Comparison of ENCODE assay signal across 8 cellular contexts in genomic region chr10:112374724-112375541, GRCh38. TPM values are rescaled to one million over a fixed set of nuclear protein-coding genes. Genes with fewer than 3 reads are reported as not detected.
A peak's percentile ranks its signal among the peaks of the same experiment; 100 is the strongest.
DNase-seq lines count a peak whose midpoint lies in the region; ATAC-seq and TF ChIP-seq lines count a peak whose summit lies in the region.

No MANE protein-coding gene starts in this region.

- ATAC-seq in GM18502 (IDR thresholded peaks at IDR 0.05; ENCODE audit: poor library complexity, unreplicated experiment): peak; percentile 49
- ATAC-seq in GM23338: peak; percentile 62
- peak in 1 of 2 donors; percentile 37 for ATAC-seq in natural killer cell treated with Interleukin-12 subunit alpha and Interleukin-12 subunit beta and Interleukin-15 and Interleukin-18, amount 100 ng/mL, for 72 hours
- no peak for ATAC-seq in HG02973 (IDR thresholded peaks at IDR 0.05; ENCODE audit: unreplicated experiment)

- H3K36me3 ChIP-seq in GM23338 (ENCODE audit: insufficient read depth): no peaks in the 10 kb centered on the region

- H3K4me3 ChIP-seq in GM23338: no peak overlapping the region

- H3K36me3 Mint-ChIP-seq in GM23338 (ENCODE audit: low read depth): peaks cover 3% of the 10 kb centered on the region; the same call in 1 of the 3 replicates
- H3K36me3 Mint-ChIP-seq in natural killer cell treated with Interleukin-12 subunit alpha and Interleukin-12 subunit beta and Interleukin-15 and Interleukin-18, amount 100 ng/mL, for 72 hours: peaks cover 18% of the 10 kb centered on the region

- H3K27me3 ChIP-seq in GM23338 (ENCODE audit: insufficient read depth): no peaks in the 10 kb centered on the region

- no peak overlapping the region for H3K4me2 ChIP-seq in GM23338

- no peak for TF ChIP-seq CTCF in GM23338 (conservative IDR thresholded peaks at IDR 0.05; ENCODE audit: low read depth in 2 of 2)

- no peaks in the 10 kb centered on the region for H3K4me1 ChIP-seq in GM23338 (ENCODE audit: insufficient read depth)

- 0 out of 2 replicates have a peak overlapping the region, but pooled peaks have one; percentile 20 for H3K27ac Mint-ChIP-seq in GM23338
- H3K27ac Mint-ChIP-seq in natural killer cell treated with Interleukin-12 subunit alpha and Interleukin-12 subunit beta and Interleukin-15 and Interleukin-18, amount 100 ng/mL, for 72 hours: peak overlapping the region; percentile 99 to 100

- H3F3A ChIP-seq in GM23338 (replicated peaks; ENCODE audit: low read depth): no peaks in the 10 kb centered on the region

- H3K4me1 Mint-ChIP-seq in GM23338: peaks cover 9% of the 10 kb centered on the region
- H3K4me1 Mint-ChIP-seq in natural killer cell treated with Interleukin-12 subunit alpha and Interleukin-12 subunit beta and Interleukin-15 and Interleukin-18, amount 100 ng/mL, for 72 hours (ENCODE audit: low read depth in 2 of 2): peaks cover 48 to 52% of the 10 kb centered on the region in 2 donors

- H2AFZ ChIP-seq in GM23338: peak overlapping the region; percentile 83

- H3K9me2 ChIP-seq in GM23338 (ENCODE audit: insufficient read depth): no peaks in the 10 kb centered on the region

- H3K9me3 Mint-ChIP-seq in GM23338: peaks cover 14% of the 10 kb centered on the region
- H3K9me3 Mint-ChIP-seq in natural killer cell treated with Interleukin-12 subunit alpha and Interleukin-12 subunit beta and Interleukin-15 and Interleukin-18, amount 100 ng/mL, for 72 hours: peaks cover 2% of the 10 kb centered on the region

- H3K27me3 Mint-ChIP-seq in GM23338 (ENCODE audit: insufficient read depth, low read depth, poor library complexity): peaks cover 1% of the 10 kb centered on the region
- H3K27me3 Mint-ChIP-seq in natural killer cell treated with Interleukin-12 subunit alpha and Interleukin-12 subunit beta and Interleukin-15 and Interleukin-18, amount 100 ng/mL, for 72 hours: no peaks in the 10 kb centered on the region

- H3K79me2 ChIP-seq in GM23338 (replicated peaks; ENCODE audit: insufficient read depth): no peaks in the 10 kb centered on the region

- H4K20me1 ChIP-seq in GM23338 (replicated peaks; ENCODE audit: insufficient read depth): no peaks in the 10 kb centered on the region

- H3K27ac ChIP-seq in GM23338 (ENCODE audit: low read depth) (no peak overlapping the region), caudate nucleus (ENCODE audit: low read depth, low read length) (peak overlapping the region; percentile 80)

- no peak for DNase-seq in GM23338 (ENCODE audit: low spot score)
- peak; percentile 42 for DNase-seq in NOMO-1 treated with DMSO at 0.1 percent for 48 hours (lab: John Stamatoyannopoulos, UW; ENCODE audit: unreplicated experiment)
- DNase-seq in caudate nucleus (lab: John Stamatoyannopoulos, UW): no peak
- DNase-seq in natural killer cell treated with Interleukin-12 subunit alpha and Interleukin-12 subunit beta and Interleukin-15 and Interleukin-18, amount 100 ng/mL, for 72 hours (ENCODE audit: low spot score): no peak
- DNase-seq in NCI-H510A treated with DMSO at 0.1 percent for 48 hours (lab: John Stamatoyannopoulos, UW): no peak
- DNase-seq in T1000 (lab: John Stamatoyannopoulos, UW): no peak

- no peak overlapping the region for H3K4me3 Mint-ChIP-seq in GM23338
- peak overlapping the region; percentile 97 for H3K4me3 Mint-ChIP-seq in natural killer cell treated with Interleukin-12 subunit alpha and Interleukin-12 subunit beta and Interleukin-15 and Interleukin-18, amount 100 ng/mL, for 72 hours

TF ChIP-seq in GM23338, 12 proteins besides CTCF, POLR2A, EP300 and RAD21 (continues in another document):
- TF ChIP-seq EZH2phosphoT487 (IDR thresholded peaks at IDR 0.05; ENCODE audit: unreplicated experiment) (no peak), CREB1 (CRISPR knock-in tag; IDR thresholded peaks at IDR 0.05; ENCODE audit: low read depth) (no peak), ZNF114 (CRISPR knock-in tag; IDR thresholded peaks at IDR 0.05) (no peak), NANOG (IDR thresholded peaks at IDR 0.05; ENCODE audit: borderline replicate concordance) (no peak), POLR2AphosphoS5 (IDR thresholded peaks at IDR 0.05; ENCODE audit: low read depth) (no peak), JUNB (IDR thresholded peaks at IDR 0.05; ENCODE audit: unreplicated experiment) (no peak), STAT1 (IDR thresholded peaks at IDR 0.05; ENCODE audit: unreplicated experiment) (no peak), EZH2 (IDR thresholded peaks at IDR 0.05; ENCODE audit: low read depth, unreplicated experiment) (no peak), ZNF331 (CRISPR knock-in tag; IDR thresholded peaks at IDR 0.05; ENCODE audit: low read depth) (no peak)
- TF ChIP-seq, protein P1, sequence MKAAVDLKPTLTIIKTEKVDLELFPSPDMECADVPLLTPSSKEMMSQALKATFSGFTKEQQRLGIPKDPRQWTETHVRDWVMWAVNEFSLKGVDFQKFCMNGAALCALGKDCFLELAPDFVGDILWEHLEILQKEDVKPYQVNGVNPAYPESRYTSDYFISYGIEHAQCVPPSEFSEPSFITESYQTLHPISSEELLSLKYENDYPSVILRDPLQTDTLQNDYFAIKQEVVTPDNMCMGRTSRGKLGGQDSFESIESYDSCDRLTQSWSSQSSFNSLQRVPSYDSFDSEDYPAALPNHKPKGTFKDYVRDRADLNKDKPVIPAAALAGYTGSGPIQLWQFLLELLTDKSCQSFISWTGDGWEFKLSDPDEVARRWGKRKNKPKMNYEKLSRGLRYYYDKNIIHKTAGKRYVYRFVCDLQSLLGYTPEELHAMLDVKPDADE (IDR thresholded peaks at IDR 0.05): no peak
- TF ChIP-seq, protein P2, sequence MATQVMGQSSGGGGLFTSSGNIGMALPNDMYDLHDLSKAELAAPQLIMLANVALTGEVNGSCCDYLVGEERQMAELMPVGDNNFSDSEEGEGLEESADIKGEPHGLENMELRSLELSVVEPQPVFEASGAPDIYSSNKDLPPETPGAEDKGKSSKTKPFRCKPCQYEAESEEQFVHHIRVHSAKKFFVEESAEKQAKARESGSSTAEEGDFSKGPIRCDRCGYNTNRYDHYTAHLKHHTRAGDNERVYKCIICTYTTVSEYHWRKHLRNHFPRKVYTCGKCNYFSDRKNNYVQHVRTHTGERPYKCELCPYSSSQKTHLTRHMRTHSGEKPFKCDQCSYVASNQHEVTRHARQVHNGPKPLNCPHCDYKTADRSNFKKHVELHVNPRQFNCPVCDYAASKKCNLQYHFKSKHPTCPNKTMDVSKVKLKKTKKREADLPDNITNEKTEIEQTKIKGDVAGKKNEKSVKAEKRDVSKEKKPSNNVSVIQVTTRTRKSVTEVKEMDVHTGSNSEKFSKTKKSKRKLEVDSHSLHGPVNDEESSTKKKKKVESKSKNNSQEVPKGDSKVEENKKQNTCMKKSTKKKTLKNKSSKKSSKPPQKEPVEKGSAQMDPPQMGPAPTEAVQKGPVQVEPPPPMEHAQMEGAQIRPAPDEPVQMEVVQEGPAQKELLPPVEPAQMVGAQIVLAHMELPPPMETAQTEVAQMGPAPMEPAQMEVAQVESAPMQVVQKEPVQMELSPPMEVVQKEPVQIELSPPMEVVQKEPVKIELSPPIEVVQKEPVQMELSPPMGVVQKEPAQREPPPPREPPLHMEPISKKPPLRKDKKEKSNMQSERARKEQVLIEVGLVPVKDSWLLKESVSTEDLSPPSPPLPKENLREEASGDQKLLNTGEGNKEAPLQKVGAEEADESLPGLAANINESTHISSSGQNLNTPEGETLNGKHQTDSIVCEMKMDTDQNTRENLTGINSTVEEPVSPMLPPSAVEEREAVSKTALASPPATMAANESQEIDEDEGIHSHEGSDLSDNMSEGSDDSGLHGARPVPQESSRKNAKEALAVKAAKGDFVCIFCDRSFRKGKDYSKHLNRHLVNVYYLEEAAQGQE (IDR thresholded peaks at IDR 0.05; ENCODE audit: unreplicated experiment): no peak

RNA-seq across cellular contexts. Expression of gene ACSL5, which starts 1.0 kb away (rescaled TPM):
- not detected in 2 replicates for total RNA-seq in GM23338 (2014; rRNA removed; shearing (Covaris generic))
- 0.09 TPM in 1 of 2 replicates, not detected in the other for polyA plus RNA-seq in GM23338 (2016; fragmentation: Nextera tagmentation; extraction: Ambion mirVana)
- 100 to 1,000 TPM in 1 of 2 donors, 10 to 100 TPM in 1; 85.4 to 111 TPM for total RNA-seq in natural killer cell treated with Interleukin-12 subunit alpha and Interleukin-12 subunit beta and Interleukin-15 and Interleukin-18, amount 100 ng/mL, for 72 hours

Comparison
In these comparisons a context has a peak if more than half of its experiments do, and no peak if none do; other contexts are left out.
1. RNA of gene ACSL5, which starts 1.0 kb away (total RNA-seq): 85.4 to 111 TPM in natural killer cell treated with Interleukin-12 subunit alpha and Interleukin-12 subunit beta and Interleukin-15 and Interleukin-18, amount 100 ng/mL, for 72 hours; not detected in GM23338; every median in the first group is over 10 times any median in the second.